9 cellular contexts compared by ENCODE assay signal in genomic region chr17:50841949-50842354, GRCh38. TPM values are rescaled to one million over a fixed set of nuclear protein-coding genes. Genes with fewer than 3 reads are reported as not detected.
DNase-seq lines count a peak whose midpoint lies in the region; ATAC-seq and TF ChIP-seq lines count a peak whose summit lies in the region.
"Had no signal": no experiment of that assay in that cellular context is flagged by ENCODE, and none has a peak within 500 bp of the region (broad histone marks: within the 10 kb centered on the region; RNA-seq: fewer than 3 reads in every experiment).

No MANE protein-coding gene starts in this region.

- H3K9me3 ChIP-seq in CD4-positive, CD25-positive, alpha-beta regulatory T cell (ENCODE audit: control insufficient read depth in 2 of 2, low read length in 2 of 2): no peaks in the 10 kb centered on the region
- no peaks in the 10 kb centered on the region for H3K9me3 ChIP-seq in testis
- no peaks in the 10 kb centered on the region for H3K9me3 ChIP-seq in effector memory CD4-positive, alpha-beta T cell (ENCODE audit: control insufficient read depth, low read length)

- H3K4me1 ChIP-seq in CD4-positive, CD25-positive, alpha-beta regulatory T cell (ENCODE audit: control insufficient read depth, insufficient read depth, low read length, poor library complexity, severe bottlenecking): no peaks in the 10 kb centered on the region
- H3K4me1 ChIP-seq in testis: peaks cover 12% of the 10 kb centered on the region
- H3K4me1 ChIP-seq in effector memory CD4-positive, alpha-beta T cell (ENCODE audit: control insufficient read depth, insufficient read depth, low read length, poor library complexity, severe bottlenecking): no peaks in the 10 kb centered on the region

- TF ChIP-seq CTCF in HFFc6 (IDR thresholded peaks at IDR 0.05): peak; percentile 86
- TF ChIP-seq CTCF in activated CD8-positive, alpha-beta T cell treated with anti-CD3 and anti-CD28 coated beads for 36 hours (IDR thresholded peaks at IDR 0.05): peak; percentile 61
- peak; percentile 66 to 86 (median 66) for TF ChIP-seq CTCF in testis (IDR thresholded peaks at IDR 0.05)

- peak in 1 of 2 donors; percentile 39 for ATAC-seq in CD4-positive, CD25-positive, alpha-beta regulatory T cell (ENCODE audit: low read depth in 2 of 2)
- peak; percentile 86 for ATAC-seq in activated CD8-positive, alpha-beta T cell treated with anti-CD3 and anti-CD28 coated beads for 36 hours

- no peak overlapping the region for H3K4me3 Mint-ChIP-seq in CD4-positive, CD25-positive, alpha-beta regulatory T cell
- no peak overlapping the region for H3K4me3 Mint-ChIP-seq in HFFc6
- no peak overlapping the region for H3K4me3 Mint-ChIP-seq in activated CD8-positive, alpha-beta T cell treated with anti-CD3 and anti-CD28 coated beads for 36 hours

- intact Hi-C loops in activated CD8-positive, alpha-beta T cell treated with anti-CD3 and anti-CD28 coated beads for 36 hours (cut with micrococcal nuclease): loop anchor here (5.0 to 10.0 kb wide), 2 partner anchors 60 to 297 kb away; partner anchors contain the start of gene SPATA20
- intact Hi-C loops in testis (cut with DNase I; ENCODE audit: low total_unique reads): no loop called here

- H3K36me3 Mint-ChIP-seq in CD4-positive, CD25-positive, alpha-beta regulatory T cell: no peaks in the 10 kb centered on the region
- no peaks in the 10 kb centered on the region for H3K36me3 Mint-ChIP-seq in HFFc6 (ENCODE audit: low read depth)
- H3K36me3 Mint-ChIP-seq in activated CD8-positive, alpha-beta T cell treated with anti-CD3 and anti-CD28 coated beads for 36 hours (ENCODE audit: low read depth): no peaks in the 10 kb centered on the region

- POLR2A ChIA-PET in activated CD8-positive, alpha-beta T cell treated with anti-CD3 and anti-CD28 coated beads for 36 hours (lab: Charles Lee): interaction anchor here (1.1 kb wide), 2 partner anchors 23 to 25 kb away, joined by 3 to 4 read pairs; partner anchors contain the start of gene TOB1

- no peaks in the 10 kb centered on the region for H3K27me3 Mint-ChIP-seq in CD4-positive, CD25-positive, alpha-beta regulatory T cell
- peaks cover 8% of the 10 kb centered on the region for H3K27me3 Mint-ChIP-seq in HFFc6 (ENCODE audit: insufficient read depth)
- H3K27me3 Mint-ChIP-seq in activated CD8-positive, alpha-beta T cell treated with anti-CD3 and anti-CD28 coated beads for 36 hours: no peaks in the 10 kb centered on the region

- peak; percentile 10 to 54 (median 41) for DNase-seq in CD4-positive, CD25-positive, alpha-beta regulatory T cell
- DNase-seq in HFFc6 (peak; percentile 60), NCI-H774 (lab: John Stamatoyannopoulos, UW) (peak; percentile 49), epidermal melanocyte (ENCODE audit: insufficient read length, low spot score) (peak; percentile 88), myocyte (ENCODE audit: low read depth) (peak; percentile 77), testis (peak; percentile 80)
- DNase-seq in activated CD8-positive, alpha-beta T cell treated with anti-CD3 and anti-CD28 coated beads for 36 hours: peak; percentile 73
- no peak for DNase-seq in effector memory CD4-positive, alpha-beta T cell

- no peaks in the 10 kb centered on the region for H3K9me3 Mint-ChIP-seq in CD4-positive, CD25-positive, alpha-beta regulatory T cell
- no peaks in the 10 kb centered on the region for H3K9me3 Mint-ChIP-seq in HFFc6
- no peaks in the 10 kb centered on the region for H3K9me3 Mint-ChIP-seq in activated CD8-positive, alpha-beta T cell treated with anti-CD3 and anti-CD28 coated beads for 36 hours

- H3K27me3 ChIP-seq in CD4-positive, CD25-positive, alpha-beta regulatory T cell (ENCODE audit: control insufficient read depth, insufficient read depth, low read length): no peaks in the 10 kb centered on the region
- H3K27me3 ChIP-seq in testis: no peaks in the 10 kb centered on the region
- no peaks in the 10 kb centered on the region for H3K27me3 ChIP-seq in effector memory CD4-positive, alpha-beta T cell (replicated peaks; ENCODE audit: control insufficient read depth, insufficient read depth, low read length, poor library complexity, severe bottlenecking)

- H3K27ac ChIP-seq in CD4-positive, CD25-positive, alpha-beta regulatory T cell (ENCODE audit: insufficient read depth, low read length, poor library complexity, severe bottlenecking): no peak overlapping the region
- H3K27ac ChIP-seq in testis: no peak overlapping the region
- no peak overlapping the region for H3K27ac ChIP-seq in effector memory CD4-positive, alpha-beta T cell (ENCODE audit: insufficient read depth, low read length, poor library complexity, severe bottlenecking)

- H3K27ac Mint-ChIP-seq in CD4-positive, CD25-positive, alpha-beta regulatory T cell: peak overlapping the region in 1 of 3 donors; percentile 20
- no peak overlapping the region for H3K27ac Mint-ChIP-seq in HFFc6
- no peak overlapping the region for H3K27ac Mint-ChIP-seq in activated CD8-positive, alpha-beta T cell treated with anti-CD3 and anti-CD28 coated beads for 36 hours

- 43 to 45% methylated on average over 8 of the region's 8 CpGs for WGBS in testis, 2 donors

- H3K36me3 ChIP-seq in CD4-positive, CD25-positive, alpha-beta regulatory T cell (ENCODE audit: control insufficient read depth, insufficient read depth, low read length): no peaks in the 10 kb centered on the region
- no peaks in the 10 kb centered on the region for H3K36me3 ChIP-seq in testis (ENCODE audit: low read depth, missing control alignments)
- no peaks in the 10 kb centered on the region for H3K36me3 ChIP-seq in effector memory CD4-positive, alpha-beta T cell (ENCODE audit: control insufficient read depth, insufficient read depth, low read length)

- no peak overlapping the region for H3K4me3 ChIP-seq in CD4-positive, CD25-positive, alpha-beta regulatory T cell (ENCODE audit: low read depth, low read length)
- H3K4me3 ChIP-seq in testis: no peak overlapping the region
- no peak overlapping the region for H3K4me3 ChIP-seq in effector memory CD4-positive, alpha-beta T cell (ENCODE audit: insufficient read depth, low read depth, low read length, poor library complexity, severe bottlenecking)
- H3K4me3 ChIP-seq: skin epidermis had no signal

- CTCF ChIA-PET in activated CD8-positive, alpha-beta T cell treated with anti-CD3 and anti-CD28 coated beads for 36 hours (lab: Charles Lee): interaction anchor here (0.7 to 3.2 kb wide), 18 partner anchors 10 to 299 kb away, joined by 3 to 23 read pairs (median 4); partner anchors contain the start of gene SPATA20

- no peak for TF ChIP-seq POLR2A in testis (IDR thresholded peaks at IDR 0.05)

- H3K4me1 Mint-ChIP-seq in CD4-positive, CD25-positive, alpha-beta regulatory T cell: no peaks in the 10 kb centered on the region
- H3K4me1 Mint-ChIP-seq in HFFc6 (ENCODE audit: low read depth): peaks cover 31% of the 10 kb centered on the region
- H3K4me1 Mint-ChIP-seq in activated CD8-positive, alpha-beta T cell treated with anti-CD3 and anti-CD28 coated beads for 36 hours (ENCODE audit: low read depth): no peaks in the 10 kb centered on the region

RNA-seq across cellular contexts. Expression of gene WFIKKN2, which starts 6.6 kb away (rescaled TPM):
- total RNA-seq in CD4-positive, CD25-positive, alpha-beta regulatory T cell: not detected
- not detected for polyA plus RNA-seq in CD4-positive, CD25-positive, alpha-beta regulatory T cell
- total RNA-seq in HFFc6 (2021; fragmentation: NEBNext Ultra II Directional; extraction: Animal tissue kit (Norgen Biotek cat#: 25700)): under 1 TPM in 3 of 6 experiments, not detected in 3; 0.05 to 0.07 (median 0.05) TPM
- total RNA-seq in activated CD8-positive, alpha-beta T cell treated with anti-CD3 and anti-CD28 coated beads for 36 hours: not detected
- total RNA-seq in myocyte: 0.26 and 0.43 TPM in 2 replicates
- 0.32 TPM for polyA plus RNA-seq in myocyte (2012)
- total RNA-seq in testis: 1 to 10 TPM; 3.7 to 7.3 TPM
- 6.8 TPM for polyA plus RNA-seq in testis (ENCODE audit: insufficient read depth, low read depth, low replicate concordance)

RNA-seq across cellular contexts. Expression of gene TOB1, which starts 24.2 kb away (rescaled TPM):
- 254 TPM for total RNA-seq in CD4-positive, CD25-positive, alpha-beta regulatory T cell
- polyA plus RNA-seq in CD4-positive, CD25-positive, alpha-beta regulatory T cell: 10 to 100 TPM; 30.7 to 60.7 (median 36.3) TPM
- total RNA-seq in HFFc6 (2021; fragmentation: NEBNext Ultra II Directional; extraction: Animal tissue kit (Norgen Biotek cat#: 25700)): 10 to 100 TPM; 76.3 to 94.1 (median 89.1) TPM
- 10 to 100 TPM; 34.4 to 40.5 TPM for total RNA-seq in activated CD8-positive, alpha-beta T cell treated with anti-CD3 and anti-CD28 coated beads for 36 hours
- total RNA-seq in myocyte (23.9 and 26.3 TPM in 2 replicates), testis (10 to 100 TPM; 18.4 to 26.1 TPM)
- polyA plus RNA-seq in myocyte (2012): 32.4 TPM
- polyA plus RNA-seq in testis (ENCODE audit: insufficient read depth, low read depth, low replicate concordance): 42.8 TPM

Comparison
In these comparisons a context has a peak if more than half of its experiments do, and no peak if none do; other contexts are left out.
1. DNase-seq: peak in CD4-positive, CD25-positive, alpha-beta regulatory T cell (3 of 3), HFFc6 (single experiment), NCI-H774 (single experiment), activated CD8-positive, alpha-beta T cell treated with anti-CD3 and anti-CD28 coated beads for 36 hours (single experiment), epidermal melanocyte (single experiment), myocyte (single experiment) and testis (single experiment); none in effector memory CD4-positive, alpha-beta T cell (0 of 3).
2. Peak in every context shown above with its lines, with median percentiles within 50 percentile points of each other: CTCF ChIP-seq.